ENCODE assay signal across 2 cellular contexts in the genomic region with DNA sequence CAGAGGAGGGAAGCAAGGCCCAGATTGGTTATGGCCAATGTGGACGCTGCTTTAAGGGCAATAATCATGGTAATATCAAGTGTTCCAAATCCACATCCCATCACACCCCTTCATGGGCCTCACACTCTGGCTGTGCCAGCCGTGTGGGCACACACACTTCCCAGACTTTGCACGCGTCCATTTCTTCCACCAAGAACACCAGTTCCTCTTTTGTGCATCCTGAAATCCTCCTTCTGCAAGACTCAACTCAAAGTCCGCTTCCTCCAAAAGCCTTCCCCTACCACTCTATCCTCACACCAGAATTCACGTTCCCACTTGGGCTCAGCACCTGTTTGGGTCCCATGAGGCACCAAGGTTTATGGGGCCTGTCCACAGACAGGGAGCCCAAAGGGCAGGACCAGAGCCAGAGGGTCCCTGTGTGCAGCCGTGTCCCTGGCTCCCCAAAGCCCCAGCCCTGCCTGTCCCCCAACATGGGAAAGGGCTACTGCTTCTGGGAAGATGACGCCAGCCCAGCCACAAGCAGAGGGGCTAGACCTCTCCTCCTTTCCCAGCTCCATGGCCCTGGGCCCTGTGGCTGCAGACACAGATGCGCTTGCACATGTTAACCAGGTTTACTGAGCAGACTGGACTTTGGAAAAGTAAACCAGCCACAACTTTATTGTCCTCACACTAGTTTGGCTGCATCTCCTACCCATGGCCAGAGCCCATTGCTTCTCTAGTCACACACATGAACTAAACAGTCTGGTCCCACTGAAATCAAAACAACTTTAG.
TF ChIP-seq lines count a peak whose summit lies in the region.

No MANE protein-coding gene starts in this region.

TF ChIP-seq in GM12878, 131 proteins besides CTCF, POLR2A, EP300 and RAD21:
- peak; percentile 8; the same call in 1 of the 2 replicates for TF ChIP-seq SPI1 (IDR thresholded peaks at IDR 0.05; ENCODE audit: borderline replicate concordance, insufficient read depth, low read depth, low read length)
- TF ChIP-seq, protein P1, sequence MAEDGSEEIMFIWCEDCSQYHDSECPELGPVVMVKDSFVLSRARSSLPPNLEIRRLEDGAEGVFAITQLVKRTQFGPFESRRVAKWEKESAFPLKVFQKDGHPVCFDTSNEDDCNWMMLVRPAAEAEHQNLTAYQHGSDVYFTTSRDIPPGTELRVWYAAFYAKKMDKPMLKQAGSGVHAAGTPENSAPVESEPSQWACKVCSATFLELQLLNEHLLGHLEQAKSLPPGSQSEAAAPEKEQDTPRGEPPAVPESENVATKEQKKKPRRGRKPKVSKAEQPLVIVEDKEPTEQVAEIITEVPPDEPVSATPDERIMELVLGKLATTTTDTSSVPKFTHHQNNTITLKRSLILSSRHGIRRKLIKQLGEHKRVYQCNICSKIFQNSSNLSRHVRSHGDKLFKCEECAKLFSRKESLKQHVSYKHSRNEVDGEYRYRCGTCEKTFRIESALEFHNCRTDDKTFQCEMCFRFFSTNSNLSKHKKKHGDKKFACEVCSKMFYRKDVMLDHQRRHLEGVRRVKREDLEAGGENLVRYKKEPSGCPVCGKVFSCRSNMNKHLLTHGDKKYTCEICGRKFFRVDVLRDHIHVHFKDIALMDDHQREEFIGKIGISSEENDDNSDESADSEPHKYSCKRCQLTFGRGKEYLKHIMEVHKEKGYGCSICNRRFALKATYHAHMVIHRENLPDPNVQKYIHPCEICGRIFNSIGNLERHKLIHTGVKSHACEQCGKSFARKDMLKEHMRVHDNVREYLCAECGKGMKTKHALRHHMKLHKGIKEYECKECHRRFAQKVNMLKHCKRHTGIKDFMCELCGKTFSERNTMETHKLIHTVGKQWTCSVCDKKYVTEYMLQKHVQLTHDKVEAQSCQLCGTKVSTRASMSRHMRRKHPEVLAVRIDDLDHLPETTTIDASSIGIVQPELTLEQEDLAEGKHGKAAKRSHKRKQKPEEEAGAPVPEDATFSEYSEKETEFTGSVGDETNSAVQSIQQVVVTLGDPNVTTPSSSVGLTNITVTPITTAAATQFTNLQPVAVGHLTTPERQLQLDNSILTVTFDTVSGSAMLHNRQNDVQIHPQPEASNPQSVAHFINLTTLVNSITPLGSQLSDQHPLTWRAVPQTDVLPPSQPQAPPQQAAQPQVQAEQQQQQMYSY (CRISPR knock-in tag; IDR thresholded peaks at IDR 0.05), result no peak

TF ChIP-seq in HepG2, 621 proteins besides CTCF, POLR2A, EP300 and RAD21 (continues in another document):
- no peak for TF ChIP-seq ZNF737 (CRISPR knock-in tag; IDR thresholded peaks at IDR 0.05; ENCODE audit: borderline replicate concordance)
- TF ChIP-seq, protein P2, sequence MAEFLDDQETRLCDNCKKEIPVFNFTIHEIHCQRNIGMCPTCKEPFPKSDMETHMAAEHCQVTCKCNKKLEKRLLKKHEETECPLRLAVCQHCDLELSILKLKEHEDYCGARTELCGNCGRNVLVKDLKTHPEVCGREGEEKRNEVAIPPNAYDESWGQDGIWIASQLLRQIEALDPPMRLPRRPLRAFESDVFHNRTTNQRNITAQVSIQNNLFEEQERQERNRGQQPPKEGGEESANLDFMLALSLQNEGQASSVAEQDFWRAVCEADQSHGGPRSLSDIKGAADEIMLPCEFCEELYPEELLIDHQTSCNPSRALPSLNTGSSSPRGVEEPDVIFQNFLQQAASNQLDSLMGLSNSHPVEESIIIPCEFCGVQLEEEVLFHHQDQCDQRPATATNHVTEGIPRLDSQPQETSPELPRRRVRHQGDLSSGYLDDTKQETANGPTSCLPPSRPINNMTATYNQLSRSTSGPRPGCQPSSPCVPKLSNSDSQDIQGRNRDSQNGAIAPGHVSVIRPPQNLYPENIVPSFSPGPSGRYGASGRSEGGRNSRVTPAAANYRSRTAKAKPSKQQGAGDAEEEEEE (CRISPR knock-in tag; IDR thresholded peaks at IDR 0.05; ENCODE audit: borderline replicate concordance), result no peak
- TF ChIP-seq, protein P3, sequence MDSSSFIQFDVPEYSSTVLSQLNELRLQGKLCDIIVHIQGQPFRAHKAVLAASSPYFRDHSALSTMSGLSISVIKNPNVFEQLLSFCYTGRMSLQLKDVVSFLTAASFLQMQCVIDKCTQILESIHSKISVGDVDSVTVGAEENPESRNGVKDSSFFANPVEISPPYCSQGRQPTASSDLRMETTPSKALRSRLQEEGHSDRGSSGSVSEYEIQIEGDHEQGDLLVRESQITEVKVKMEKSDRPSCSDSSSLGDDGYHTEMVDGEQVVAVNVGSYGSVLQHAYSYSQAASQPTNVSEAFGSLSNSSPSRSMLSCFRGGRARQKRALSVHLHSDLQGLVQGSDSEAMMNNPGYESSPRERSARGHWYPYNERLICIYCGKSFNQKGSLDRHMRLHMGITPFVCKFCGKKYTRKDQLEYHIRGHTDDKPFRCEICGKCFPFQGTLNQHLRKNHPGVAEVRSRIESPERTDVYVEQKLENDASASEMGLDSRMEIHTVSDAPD (CRISPR knock-in tag; IDR thresholded peaks at IDR 0.05), result 0 out of 2 replicates have a peak, but pooled peaks have one; percentile 29
- TF ChIP-seq ZNF230 (CRISPR knock-in tag; IDR thresholded peaks at IDR 0.05), result peak; percentile 21; the same call in 1 of the 2 replicates
- peak; percentile 72; the same call in 1 of the 2 replicates for TF ChIP-seq TARDBP (CRISPR knock-in tag; IDR thresholded peaks at IDR 0.05)
- TF ChIP-seq ZNF350 (CRISPR knock-in tag; IDR thresholded peaks at IDR 0.05; ENCODE audit: borderline replicate concordance, low read depth), result peak; percentile 46; the same call in 1 of the 2 replicates
- peak; percentile 80 for TF ChIP-seq SALL1 (CRISPR knock-in tag; IDR thresholded peaks at IDR 0.05)
- TF ChIP-seq RCOR2 (CRISPR knock-in tag; IDR thresholded peaks at IDR 0.05), result no peak
- TF ChIP-seq, protein P4, sequence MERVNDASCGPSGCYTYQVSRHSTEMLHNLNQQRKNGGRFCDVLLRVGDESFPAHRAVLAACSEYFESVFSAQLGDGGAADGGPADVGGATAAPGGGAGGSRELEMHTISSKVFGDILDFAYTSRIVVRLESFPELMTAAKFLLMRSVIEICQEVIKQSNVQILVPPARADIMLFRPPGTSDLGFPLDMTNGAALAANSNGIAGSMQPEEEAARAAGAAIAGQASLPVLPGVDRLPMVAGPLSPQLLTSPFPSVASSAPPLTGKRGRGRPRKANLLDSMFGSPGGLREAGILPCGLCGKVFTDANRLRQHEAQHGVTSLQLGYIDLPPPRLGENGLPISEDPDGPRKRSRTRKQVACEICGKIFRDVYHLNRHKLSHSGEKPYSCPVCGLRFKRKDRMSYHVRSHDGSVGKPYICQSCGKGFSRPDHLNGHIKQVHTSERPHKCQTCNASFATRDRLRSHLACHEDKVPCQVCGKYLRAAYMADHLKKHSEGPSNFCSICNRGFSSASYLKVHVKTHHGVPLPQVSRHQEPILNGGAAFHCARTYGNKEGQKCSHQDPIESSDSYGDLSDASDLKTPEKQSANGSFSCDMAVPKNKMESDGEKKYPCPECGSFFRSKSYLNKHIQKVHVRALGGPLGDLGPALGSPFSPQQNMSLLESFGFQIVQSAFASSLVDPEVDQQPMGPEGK (CRISPR knock-in tag; IDR thresholded peaks at IDR 0.05), result peak; percentile 43; the same call in 1 of the 2 replicates
- no peak for TF ChIP-seq U2AF2 (IDR thresholded peaks at IDR 0.05; ENCODE audit: low read depth, low read length)
- no peak for TF ChIP-seq ZNF883 (CRISPR knock-in tag; IDR thresholded peaks at IDR 0.05; ENCODE audit: not compliant biosample characterization)
- TF ChIP-seq NCOR1 (IDR thresholded peaks at IDR 0.05; ENCODE audit: borderline replicate concordance, low read length), result peak; percentile 23; the same call in 1 of the 2 replicates
- TF ChIP-seq, protein P5, sequence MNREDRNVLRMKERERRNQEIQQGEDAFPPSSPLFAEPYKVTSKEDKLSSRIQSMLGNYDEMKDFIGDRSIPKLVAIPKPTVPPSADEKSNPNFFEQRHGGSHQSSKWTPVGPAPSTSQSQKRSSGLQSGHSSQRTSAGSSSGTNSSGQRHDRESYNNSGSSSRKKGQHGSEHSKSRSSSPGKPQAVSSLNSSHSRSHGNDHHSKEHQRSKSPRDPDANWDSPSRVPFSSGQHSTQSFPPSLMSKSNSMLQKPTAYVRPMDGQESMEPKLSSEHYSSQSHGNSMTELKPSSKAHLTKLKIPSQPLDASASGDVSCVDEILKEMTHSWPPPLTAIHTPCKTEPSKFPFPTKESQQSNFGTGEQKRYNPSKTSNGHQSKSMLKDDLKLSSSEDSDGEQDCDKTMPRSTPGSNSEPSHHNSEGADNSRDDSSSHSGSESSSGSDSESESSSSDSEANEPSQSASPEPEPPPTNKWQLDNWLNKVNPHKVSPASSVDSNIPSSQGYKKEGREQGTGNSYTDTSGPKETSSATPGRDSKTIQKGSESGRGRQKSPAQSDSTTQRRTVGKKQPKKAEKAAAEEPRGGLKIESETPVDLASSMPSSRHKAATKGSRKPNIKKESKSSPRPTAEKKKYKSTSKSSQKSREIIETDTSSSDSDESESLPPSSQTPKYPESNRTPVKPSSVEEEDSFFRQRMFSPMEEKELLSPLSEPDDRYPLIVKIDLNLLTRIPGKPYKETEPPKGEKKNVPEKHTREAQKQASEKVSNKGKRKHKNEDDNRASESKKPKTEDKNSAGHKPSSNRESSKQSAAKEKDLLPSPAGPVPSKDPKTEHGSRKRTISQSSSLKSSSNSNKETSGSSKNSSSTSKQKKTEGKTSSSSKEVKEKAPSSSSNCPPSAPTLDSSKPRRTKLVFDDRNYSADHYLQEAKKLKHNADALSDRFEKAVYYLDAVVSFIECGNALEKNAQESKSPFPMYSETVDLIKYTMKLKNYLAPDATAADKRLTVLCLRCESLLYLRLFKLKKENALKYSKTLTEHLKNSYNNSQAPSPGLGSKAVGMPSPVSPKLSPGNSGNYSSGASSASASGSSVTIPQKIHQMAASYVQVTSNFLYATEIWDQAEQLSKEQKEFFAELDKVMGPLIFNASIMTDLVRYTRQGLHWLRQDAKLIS (CRISPR knock-in tag; IDR thresholded peaks at IDR 0.05), result no peak
- TF ChIP-seq, protein P6, sequence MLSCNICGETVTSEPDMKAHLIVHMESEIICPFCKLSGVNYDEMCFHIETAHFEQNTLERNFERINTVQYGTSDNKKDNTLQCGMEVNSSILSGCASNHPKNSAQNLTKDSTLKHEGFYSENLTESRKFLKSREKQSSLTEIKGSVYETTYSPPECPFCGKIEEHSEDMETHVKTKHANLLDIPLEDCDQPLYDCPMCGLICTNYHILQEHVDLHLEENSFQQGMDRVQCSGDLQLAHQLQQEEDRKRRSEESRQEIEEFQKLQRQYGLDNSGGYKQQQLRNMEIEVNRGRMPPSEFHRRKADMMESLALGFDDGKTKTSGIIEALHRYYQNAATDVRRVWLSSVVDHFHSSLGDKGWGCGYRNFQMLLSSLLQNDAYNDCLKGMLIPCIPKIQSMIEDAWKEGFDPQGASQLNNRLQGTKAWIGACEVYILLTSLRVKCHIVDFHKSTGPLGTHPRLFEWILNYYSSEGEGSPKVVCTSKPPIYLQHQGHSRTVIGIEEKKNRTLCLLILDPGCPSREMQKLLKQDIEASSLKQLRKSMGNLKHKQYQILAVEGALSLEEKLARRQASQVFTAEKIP (CRISPR knock-in tag; IDR thresholded peaks at IDR 0.05; ENCODE audit: borderline replicate concordance), result no peak
- TF ChIP-seq, protein P7, sequence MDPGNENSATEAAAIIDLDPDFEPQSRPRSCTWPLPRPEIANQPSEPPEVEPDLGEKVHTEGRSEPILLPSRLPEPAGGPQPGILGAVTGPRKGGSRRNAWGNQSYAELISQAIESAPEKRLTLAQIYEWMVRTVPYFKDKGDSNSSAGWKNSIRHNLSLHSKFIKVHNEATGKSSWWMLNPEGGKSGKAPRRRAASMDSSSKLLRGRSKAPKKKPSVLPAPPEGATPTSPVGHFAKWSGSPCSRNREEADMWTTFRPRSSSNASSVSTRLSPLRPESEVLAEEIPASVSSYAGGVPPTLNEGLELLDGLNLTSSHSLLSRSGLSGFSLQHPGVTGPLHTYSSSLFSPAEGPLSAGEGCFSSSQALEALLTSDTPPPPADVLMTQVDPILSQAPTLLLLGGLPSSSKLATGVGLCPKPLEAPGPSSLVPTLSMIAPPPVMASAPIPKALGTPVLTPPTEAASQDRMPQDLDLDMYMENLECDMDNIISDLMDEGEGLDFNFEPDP (CRISPR knock-in tag; conservative IDR thresholded peaks at IDR 0.05), result 0 out of 2 replicates have a peak, but pooled peaks have one; percentile 45
- TF ChIP-seq, protein P8, sequence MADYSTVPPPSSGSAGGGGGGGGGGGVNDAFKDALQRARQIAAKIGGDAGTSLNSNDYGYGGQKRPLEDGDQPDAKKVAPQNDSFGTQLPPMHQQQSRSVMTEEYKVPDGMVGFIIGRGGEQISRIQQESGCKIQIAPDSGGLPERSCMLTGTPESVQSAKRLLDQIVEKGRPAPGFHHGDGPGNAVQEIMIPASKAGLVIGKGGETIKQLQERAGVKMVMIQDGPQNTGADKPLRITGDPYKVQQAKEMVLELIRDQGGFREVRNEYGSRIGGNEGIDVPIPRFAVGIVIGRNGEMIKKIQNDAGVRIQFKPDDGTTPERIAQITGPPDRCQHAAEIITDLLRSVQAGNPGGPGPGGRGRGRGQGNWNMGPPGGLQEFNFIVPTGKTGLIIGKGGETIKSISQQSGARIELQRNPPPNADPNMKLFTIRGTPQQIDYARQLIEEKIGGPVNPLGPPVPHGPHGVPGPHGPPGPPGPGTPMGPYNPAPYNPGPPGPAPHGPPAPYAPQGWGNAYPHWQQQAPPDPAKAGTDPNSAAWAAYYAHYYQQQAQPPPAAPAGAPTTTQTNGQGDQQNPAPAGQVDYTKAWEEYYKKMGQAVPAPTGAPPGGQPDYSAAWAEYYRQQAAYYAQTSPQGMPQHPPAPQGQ (CRISPR knock-in tag; IDR thresholded peaks at IDR 0.05; ENCODE audit: borderline replicate concordance), result no peak
- peak; percentile 56 for TF ChIP-seq CEBPG (CRISPR knock-in tag; IDR thresholded peaks at IDR 0.05)
- TF ChIP-seq ZNF768 (CRISPR knock-in tag; IDR thresholded peaks at IDR 0.05), result 0 out of 2 replicates have a peak, but pooled peaks have one; percentile 22
- peak; percentile 49 for TF ChIP-seq HOXA3 (CRISPR knock-in tag; IDR thresholded peaks at IDR 0.05)
- no peak for TF ChIP-seq BRCA1 (CRISPR knock-in tag; IDR thresholded peaks at IDR 0.05)
- TF ChIP-seq ZNF292 (CRISPR knock-in tag; IDR thresholded peaks at IDR 0.05; ENCODE audit: borderline replicate concordance, low read depth), result peak; percentile 93; the same call in 1 of the 2 replicates
- TF ChIP-seq, protein P9, sequence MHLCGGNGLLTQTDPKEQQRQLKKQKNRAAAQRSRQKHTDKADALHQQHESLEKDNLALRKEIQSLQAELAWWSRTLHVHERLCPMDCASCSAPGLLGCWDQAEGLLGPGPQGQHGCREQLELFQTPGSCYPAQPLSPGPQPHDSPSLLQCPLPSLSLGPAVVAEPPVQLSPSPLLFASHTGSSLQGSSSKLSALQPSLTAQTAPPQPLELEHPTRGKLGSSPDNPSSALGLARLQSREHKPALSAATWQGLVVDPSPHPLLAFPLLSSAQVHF (CRISPR knock-in tag; IDR thresholded peaks at IDR 0.05), result no peak
- TF ChIP-seq BORCS8-MEF2B (CRISPR knock-in tag; IDR thresholded peaks at IDR 0.05), result 0 out of 2 replicates have a peak, but pooled peaks have one; percentile 27
- TF ChIP-seq ARNTL (CRISPR knock-in tag; IDR thresholded peaks at IDR 0.05), result peak; percentile 83
- TF ChIP-seq, protein P10, sequence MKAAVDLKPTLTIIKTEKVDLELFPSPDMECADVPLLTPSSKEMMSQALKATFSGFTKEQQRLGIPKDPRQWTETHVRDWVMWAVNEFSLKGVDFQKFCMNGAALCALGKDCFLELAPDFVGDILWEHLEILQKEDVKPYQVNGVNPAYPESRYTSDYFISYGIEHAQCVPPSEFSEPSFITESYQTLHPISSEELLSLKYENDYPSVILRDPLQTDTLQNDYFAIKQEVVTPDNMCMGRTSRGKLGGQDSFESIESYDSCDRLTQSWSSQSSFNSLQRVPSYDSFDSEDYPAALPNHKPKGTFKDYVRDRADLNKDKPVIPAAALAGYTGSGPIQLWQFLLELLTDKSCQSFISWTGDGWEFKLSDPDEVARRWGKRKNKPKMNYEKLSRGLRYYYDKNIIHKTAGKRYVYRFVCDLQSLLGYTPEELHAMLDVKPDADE (CRISPR knock-in tag; IDR thresholded peaks at IDR 0.05), result no peak
- TF ChIP-seq DPF2 (CRISPR knock-in tag; IDR thresholded peaks at IDR 0.05; ENCODE audit: borderline replicate concordance, low read depth), result peak; percentile 82; the same call in 1 of the 2 replicates
- TF ChIP-seq YY1 (IDR thresholded peaks at IDR 0.05; ENCODE audit: insufficient read depth, insufficient replicate concordance, low read depth, low read length), result peak; percentile 24
- no peak for TF ChIP-seq ZNF329 (CRISPR knock-in tag; IDR thresholded peaks at IDR 0.05; ENCODE audit: low read depth)
